ENCODE assay signal across 8 cellular contexts in the genomic region with DNA sequence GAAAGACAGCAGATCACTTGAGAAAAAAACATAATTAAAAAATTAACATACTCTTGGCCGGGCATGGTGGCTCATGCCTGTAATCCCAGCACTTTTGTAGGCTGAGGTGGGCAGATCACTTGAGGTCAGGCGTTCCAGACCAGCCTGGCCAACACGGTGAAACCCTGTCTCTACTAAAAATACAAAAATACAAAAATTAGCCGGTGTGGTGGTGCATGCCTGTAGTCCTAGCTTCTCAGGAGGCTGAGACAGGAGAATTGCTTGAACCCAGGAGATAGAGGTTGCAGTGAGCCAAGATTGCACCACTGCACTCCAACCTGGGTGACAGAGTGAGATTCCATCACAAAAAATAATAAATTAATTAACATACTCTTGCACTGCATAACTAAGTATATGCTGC. TPM values are rescaled to one million over a fixed set of nuclear protein-coding genes. Genes with fewer than 3 reads are reported as not detected.
DNase-seq lines count a peak whose midpoint lies in the region; ATAC-seq, FAIRE-seq and TF ChIP-seq lines count a peak whose summit lies in the region.
"Not testable (repeated sequence)": the region's sequence is repeated elsewhere in the genome, so short reads cannot be mapped to it uniquely, and the experiment has no call there.

No MANE protein-coding gene starts in this region.

- H3K9me3 Mint-ChIP-seq in CD8-positive, alpha-beta memory T cell; HFFc6; activated T-cell treated with anti-CD3 and anti-CD28 coated beads, Interleukin-2, amount 50 U/mL, for 24 hours; endothelial cell (ENCODE audit: unreplicated experiment); stimulated activated effector memory CD8-positive, alpha-beta T cell treated with anti-CD3 and anti-CD28 coated beads, Interleukin-12 subunit alpha, Interleukin-12 subunit beta, amount 100 ng/mL, for 72 hours: not testable (repeated sequence)

- in situ Hi-C loops in GM12878 (cut with MboI) = not testable (repeated sequence)

- FAIRE-seq in GM12878 (lab: Jason Lieb, UNC) = not testable (repeated sequence)

- not testable (repeated sequence) for H3K27me3 Mint-ChIP-seq in CD8-positive, alpha-beta memory T cell; HFFc6 (ENCODE audit: insufficient read depth); activated T-cell treated with anti-CD3 and anti-CD28 coated beads, Interleukin-2, amount 50 U/mL, for 24 hours; endothelial cell (ENCODE audit: unreplicated experiment)

- CTCF ChIA-PET in CD8-positive, alpha-beta memory T cell (lab: Charles Lee); PC-3 (lab: Charles Lee): not testable (repeated sequence)
- CTCF ChIA-PET in GM12878 (lab: Yijun Ruan, JAX) = interaction anchor here (1.7 kb wide), 1 partner anchor 48 kb away, joined by 6 read pairs; no protein-coding TSS in a partner anchor

- RAD21 ChIA-PET in GM12878 (lab: Charles Lee; ENCODE audit: unreplicated experiment) = interaction anchor here (1.0 to 1.3 kb wide), 2 partner anchors 60 to 61 kb away, joined by 3 to 5 read pairs; partner anchors contain the start of gene CTH

- H3K9me3 ChIP-seq in CD8-positive, alpha-beta memory T cell (ENCODE audit: low read length); PC-3 (ENCODE audit: low read length); GM12878 (replicated peaks; ENCODE audit: control insufficient read depth, insufficient read depth, low read length); neural cell (ENCODE audit: low read length): not testable (repeated sequence)

- H3K27ac Mint-ChIP-seq in CD8-positive, alpha-beta memory T cell = peak overlapping the region in 1 of 8 donors; percentile 24
- H3K27ac Mint-ChIP-seq in HFFc6 (peak overlapping the region; percentile 30; the same call in 1 of the 2 replicates), endothelial cell (ENCODE audit: unreplicated experiment) (peak overlapping the region; percentile 40)
- not testable (repeated sequence) for H3K27ac Mint-ChIP-seq in activated T-cell treated with anti-CD3 and anti-CD28 coated beads, Interleukin-2, amount 50 U/mL, for 24 hours
- H3K27ac Mint-ChIP-seq in stimulated activated effector memory CD8-positive, alpha-beta T cell treated with anti-CD3 and anti-CD28 coated beads, Interleukin-12 subunit alpha, Interleukin-12 subunit beta, amount 100 ng/mL, for 72 hours = peak overlapping the region; percentile 54

- not testable (repeated sequence) for TF ChIP-seq RAD21 in GM12878 (IDR thresholded peaks at IDR 0.05; ENCODE audit: insufficient read depth, low read depth, low read length); neural cell (conservative IDR thresholded peaks at IDR 0.05)

- intact Hi-C loops in PC-3 (cut with micrococcal nuclease) (loop anchor here (5.0 kb wide), 3 partner anchors 32 to 163 kb away; partner anchors contain the start of gene SRSF11), GM12878 (cut with micrococcal nuclease; ENCODE audit: unreplicated experiment) (loop anchor here (5.0 kb wide), 2 partner anchors 127 to 142 kb away; partner anchors contain the start of genes LRRC40 and SRSF11)

- TF ChIP-seq EP300 in GM12878 (IDR thresholded peaks at IDR 0.05; ENCODE audit: borderline replicate concordance in 1 of 2, control insufficient read depth in 1 of 2, low read depth in 2 of 2, low read length in 2 of 2); neural cell (conservative IDR thresholded peaks at IDR 0.05; ENCODE audit: poor library complexity, severe bottlenecking): not testable (repeated sequence)

- H3K79me2 ChIP-seq in PC-3 (ENCODE audit: low read length) = peaks cover 99% of the 10 kb centered on the region
- H3K79me2 ChIP-seq in GM12878 (ENCODE audit: control insufficient read depth, insufficient read depth, low read length) = peaks cover 79% of the 10 kb centered on the region
- H3K79me2 ChIP-seq in neural cell (replicated peaks; ENCODE audit: insufficient read depth, low read length) = peaks cover 82% of the 10 kb centered on the region

- not testable (repeated sequence) for H3F3A ChIP-seq in PC-3 (ENCODE audit: low read length, unreplicated experiment); neural cell (ENCODE audit: insufficient read depth, low read length, poor library complexity, severe bottlenecking)

- ATAC-seq in PC-3; GM12878; stimulated activated effector memory CD8-positive, alpha-beta T cell treated with anti-CD3 and anti-CD28 coated beads, Interleukin-12 subunit alpha, Interleukin-12 subunit beta, amount 100 ng/mL, for 72 hours: not testable (repeated sequence)

- peaks cover 49% of the 10 kb centered on the region for H4K20me1 ChIP-seq in PC-3 (ENCODE audit: low read length)
- not testable (repeated sequence) for H4K20me1 ChIP-seq in GM12878 (ENCODE audit: control insufficient read depth, insufficient read depth); neural cell (ENCODE audit: insufficient read depth)

- H3K27ac ChIP-seq in CD8-positive, alpha-beta memory T cell (ENCODE audit: low read depth, low read length); PC-3 (ENCODE audit: low read length); GM12878 (ENCODE audit: control insufficient read depth, insufficient read depth); neural cell (ENCODE audit: low read length): not testable (repeated sequence)

- H3K4me1 ChIP-seq in CD8-positive, alpha-beta memory T cell (ENCODE audit: insufficient read depth, low read length) = peaks cover 37% of the 10 kb centered on the region
- peaks cover 33% of the 10 kb centered on the region for H3K4me1 ChIP-seq in PC-3 (ENCODE audit: insufficient read depth, low read length)
- H3K4me1 ChIP-seq in GM12878 (ENCODE audit: control insufficient read depth, insufficient read depth, low read length) = not testable (repeated sequence)

- peak overlapping the region; percentile 63 for H3K4me2 ChIP-seq in PC-3 (ENCODE audit: low read length)
- H3K4me2 ChIP-seq in GM12878 (ENCODE audit: control insufficient read depth, insufficient read depth) = peak overlapping the region; percentile 9
- not testable (repeated sequence) for H3K4me2 ChIP-seq in neural cell (ENCODE audit: low read length)

- peak overlapping the region in 4 of 7 donors; percentile 3 to 36 (median 30) for H3K4me3 Mint-ChIP-seq in CD8-positive, alpha-beta memory T cell
- not testable (repeated sequence) for H3K4me3 Mint-ChIP-seq in HFFc6; endothelial cell (ENCODE audit: unreplicated experiment); stimulated activated effector memory CD8-positive, alpha-beta T cell treated with anti-CD3 and anti-CD28 coated beads, Interleukin-12 subunit alpha, Interleukin-12 subunit beta, amount 100 ng/mL, for 72 hours
- peak overlapping the region; percentile 5 for H3K4me3 Mint-ChIP-seq in activated T-cell treated with anti-CD3 and anti-CD28 coated beads, Interleukin-2, amount 50 U/mL, for 24 hours

- not testable (repeated sequence) for DNase-seq in CD8-positive, alpha-beta memory T cell; HFFc6; PC-3; activated T-cell treated with anti-CD3 and anti-CD28 coated beads, Interleukin-2, amount 50 U/mL, for 24 hours; GM12878 (ENCODE audit: low read depth, low spot score); endothelial cell (ENCODE audit: low spot score); stimulated activated effector memory CD8-positive, alpha-beta T cell treated with anti-CD3 and anti-CD28 coated beads, Interleukin-12 subunit alpha, Interleukin-12 subunit beta, amount 100 ng/mL, for 72 hours (ENCODE audit: low spot score in 2 of 2)

- not testable (repeated sequence) for H2AFZ ChIP-seq in PC-3 (ENCODE audit: low read length); GM12878 (ENCODE audit: control insufficient read depth, low read depth, low read length); neural cell (ENCODE audit: low read depth, low read length)

- SMC1A ChIA-PET in GM12878 (lab: Charles Lee; ENCODE audit: uncharacterized antibody, unreplicated experiment) = interaction anchor here (0.6 to 3.2 kb wide), 5 partner anchors 9 to 107 kb away, joined by 3 to 11 read pairs (median 3); no protein-coding TSS in a partner anchor

- peaks cover 63 to 88% (median 87%) of the 10 kb centered on the region in 3 donors for H3K4me1 Mint-ChIP-seq in CD8-positive, alpha-beta memory T cell
- H3K4me1 Mint-ChIP-seq in HFFc6 (ENCODE audit: low read depth) (peaks cover 31% of the 10 kb centered on the region), endothelial cell (ENCODE audit: unreplicated experiment) (peaks cover 15% of the 10 kb centered on the region)
- H3K4me1 Mint-ChIP-seq in activated T-cell treated with anti-CD3 and anti-CD28 coated beads, Interleukin-2, amount 50 U/mL, for 24 hours (ENCODE audit: low read depth) = peaks cover 63% of the 10 kb centered on the region
- peaks cover 39% of the 10 kb centered on the region for H3K4me1 Mint-ChIP-seq in stimulated activated effector memory CD8-positive, alpha-beta T cell treated with anti-CD3 and anti-CD28 coated beads, Interleukin-12 subunit alpha, Interleukin-12 subunit beta, amount 100 ng/mL, for 72 hours

- TF ChIP-seq CTCF in HFFc6 (IDR thresholded peaks at IDR 0.05); PC-3 (conservative IDR thresholded peaks at IDR 0.05; ENCODE audit: low read depth, low read length); GM12878 (IDR thresholded peaks at IDR 0.05 in 2 of 3, conservative IDR thresholded peaks at IDR 0.05 in 1 of 3; ENCODE audit: control insufficient read depth in 2 of 3, extremely low read depth in 1 of 3, insufficient read depth in 1 of 3, low read depth in 3 of 3, low read length in 3 of 3); endothelial cell (IDR thresholded peaks at IDR 0.05; ENCODE audit: unreplicated experiment); neural cell (IDR thresholded peaks at IDR 0.05; ENCODE audit: poor library complexity, severe bottlenecking): not testable (repeated sequence)

- H3K36me3 Mint-ChIP-seq in CD8-positive, alpha-beta memory T cell = peaks cover 0 to 47% (median 1%) of the 10 kb centered on the region in 3 donors
- peaks cover 24% of the 10 kb centered on the region for H3K36me3 Mint-ChIP-seq in HFFc6 (ENCODE audit: low read depth)
- peaks cover 76% of the 10 kb centered on the region for H3K36me3 Mint-ChIP-seq in activated T-cell treated with anti-CD3 and anti-CD28 coated beads, Interleukin-2, amount 50 U/mL, for 24 hours (ENCODE audit: low read depth)
- not testable (repeated sequence) for H3K36me3 Mint-ChIP-seq in endothelial cell (ENCODE audit: low read depth, unreplicated experiment)
- H3K36me3 Mint-ChIP-seq in stimulated activated effector memory CD8-positive, alpha-beta T cell treated with anti-CD3 and anti-CD28 coated beads, Interleukin-12 subunit alpha, Interleukin-12 subunit beta, amount 100 ng/mL, for 72 hours = peaks cover 60% of the 10 kb centered on the region

- 90% methylated on average over 4 of the region's 4 CpGs for WGBS in GM12878 (ENCODE audit: insufficient coverage, insufficient replicate concordance, low lambda C conversion rate, missing lambda C conversion rate)

- TF ChIP-seq POLR2A in GM12878 (IDR thresholded peaks at IDR 0.05; ENCODE audit: low read depth, low read length) = not testable (repeated sequence)

- not testable (repeated sequence) for H3K4me3 ChIP-seq in CD8-positive, alpha-beta memory T cell (ENCODE audit: low read length); GM12878
- H3K4me3 ChIP-seq in PC-3 (ENCODE audit: low read length) (0 out of 2 replicates have a peak overlapping the region, but pooled peaks have one; percentile 14), neural cell (ENCODE audit: low read length) (peak overlapping the region; percentile 38)

- H3K36me3 ChIP-seq in CD8-positive, alpha-beta memory T cell (ENCODE audit: insufficient read depth, low read length); PC-3 (ENCODE audit: low read depth, low read length); GM12878 (ENCODE audit: control insufficient read depth in 2 of 2, insufficient read depth in 2 of 2, low read length in 1 of 2); neural cell (ENCODE audit: insufficient read depth, low read length): not testable (repeated sequence)

- not testable (repeated sequence) for H3K9ac ChIP-seq in PC-3 (ENCODE audit: low read length); GM12878 (ENCODE audit: control insufficient read depth, insufficient read depth, low read length); neural cell (ENCODE audit: low read length)

- H3K27me3 ChIP-seq in CD8-positive, alpha-beta memory T cell (ENCODE audit: insufficient read depth, low read length, poor library complexity, severe bottlenecking); PC-3 (ENCODE audit: low read length); GM12878 (replicated peaks in 1 of 2; ENCODE audit: control insufficient read depth in 2 of 2, insufficient read depth in 2 of 2, low read length in 1 of 2); neural cell (ENCODE audit: insufficient read depth, low read depth, low read length): not testable (repeated sequence)

- POLR2A ChIA-PET in CD8-positive, alpha-beta memory T cell (lab: Charles Lee) = not testable (repeated sequence)
- POLR2A ChIA-PET in PC-3 (lab: Charles Lee; ENCODE audit: unreplicated experiment) = interaction anchor here (0.6 to 1.2 kb wide), 2 partner anchors 61 to 128 kb away, joined by 7 to 9 read pairs; partner anchors contain the start of genes CTH and SRSF11
- POLR2A ChIA-PET in GM12878 (lab: Charles Lee) = interaction anchor here (1.3 kb wide), 1 partner anchor 710 kb away, joined by 3 read pairs; no protein-coding TSS in a partner anchor

- H3K9me2 ChIP-seq in PC-3 (replicated peaks; ENCODE audit: low read length); neural cell (ENCODE audit: insufficient read depth, low read length): not testable (repeated sequence)

- not testable (repeated sequence) for BruUV-seq in PC-3 (replicated peaks; lab: Mats Ljungman, UMichigan); GM12878 (replicated peaks; lab: Mats Ljungman, UMichigan)

RNA-seq across cellular contexts. Expression of gene ANKRD13C, which starts 4.7 kb away (rescaled TPM):
- 10 to 100 TPM; 29.4 to 30.9 TPM for total RNA-seq in CD8-positive, alpha-beta memory T cell
- 15.9 TPM for polyA plus RNA-seq in CD8-positive, alpha-beta memory T cell
- total RNA-seq in HFFc6 (2021; fragmentation: NEBNext Ultra II Directional; extraction: Animal tissue kit (Norgen Biotek cat#: 25700)) = 10 to 100 TPM; 16.1 to 19.8 (median 19.1) TPM
- total RNA-seq in PC-3 (2014; rRNA removed) = 38.0 and 41.5 TPM in 2 replicates
- total RNA-seq in GM12878 (2013; cell fraction: nucleolus; rRNA removed) = 46.0 and 49.7 TPM in 2 replicates
- total RNA-seq in GM12878 (2014; rRNA removed) = 15.6 and 20.0 TPM in 2 replicates
- total RNA-seq in GM12878 (2014; rRNA removed; fragmentation: Illumina TruSeq; extraction: Trizol) = 20.4 and 21.2 TPM in 2 replicates
- 14.3 and 15.3 TPM in 2 replicates for total RNA-seq in GM12878 (2021)
- 3.9 TPM for polyA plus RNA-seq in GM12878 (2011; ENCODE audit: low read depth)
- polyA plus RNA-seq in GM12878 (2011; rRNA removed) = 9.5 and 18.8 TPM in 2 replicates
- polyA plus RNA-seq in GM12878 (2011; cell fraction: cytosol; rRNA removed) = 4.4 and 6.6 TPM in 2 replicates
- 8.5 and 11.8 TPM in 2 replicates for polyA plus RNA-seq in GM12878 (2011; cell fraction: nucleus; rRNA removed)
- 7.5 and 8.4 TPM in 2 replicates for polyA plus RNA-seq in GM12878 (2012)
- polyA plus RNA-seq in GM12878 (2014; fragmentation: Illumina TruSeq; extraction: Trizol) = 13.9 and 17.6 TPM in 2 replicates
- polyA plus RNA-seq in GM12878 (2014; fragmentation: Nextera tagmentation; extraction: Ambion mirVana) = 1 to 10 TPM; 3.7 to 5.1 TPM
- 8.7 and 9.7 TPM in 2 replicates for polyA plus RNA-seq in GM12878 (2014; rRNA removed)
- 10 to 100 TPM; 24.3 to 24.4 TPM for polyA plus RNA-seq in GM12878 (2016; fragmentation: Nextera tagmentation; extraction: Ambion mirVana)
- 9.9 and 13.0 TPM in 2 replicates for polyA minus RNA-seq in GM12878 (2011; rRNA and poly(A)+ RNA removed)
- 7.9 and 8.5 TPM in 2 replicates for polyA minus RNA-seq in GM12878 (2011; cell fraction: cytosol; rRNA and poly(A)+ RNA removed)
- polyA minus RNA-seq in GM12878 (2011; cell fraction: nucleus; rRNA and poly(A)+ RNA removed) = 17.8 and 33.0 TPM in 2 replicates
- 20.9 TPM for total RNA-seq in endothelial cell (ENCODE audit: unreplicated experiment)
- 52.7 and 53.3 TPM in 2 replicates for polyA plus RNA-seq in neural cell
- polyA minus RNA-seq in neural cell = 96.9 and 102 TPM in 2 replicates
